Comparison of ENCODE assay signal across 1 cellular context in the genomic region with DNA sequence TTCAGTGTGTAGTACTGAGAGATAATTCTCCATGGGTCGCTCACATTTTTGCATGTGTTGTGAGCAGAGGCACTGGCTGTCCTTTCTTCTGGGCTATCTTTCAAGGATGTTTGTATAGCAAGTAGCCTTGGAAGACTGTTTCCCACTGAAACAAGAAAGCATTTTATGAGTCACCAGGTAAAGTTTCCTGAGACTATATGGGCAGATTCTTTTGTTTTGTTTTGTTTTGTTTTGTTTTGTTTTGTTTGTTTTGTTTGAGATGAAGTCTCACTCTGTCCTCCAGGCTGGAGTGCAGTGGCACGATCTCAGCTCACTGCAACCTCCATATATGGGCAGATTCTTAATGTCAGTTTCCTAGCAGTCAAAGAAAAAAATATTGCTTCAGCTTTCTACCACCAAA.
TF ChIP-seq lines count a peak whose summit lies in the region.

No MANE protein-coding gene starts in this region.

TF ChIP-seq in HEK293, 187 proteins besides CTCF, POLR2A, EP300 and RAD21 (continued from another document):
- TF ChIP-seq, protein P1, sequence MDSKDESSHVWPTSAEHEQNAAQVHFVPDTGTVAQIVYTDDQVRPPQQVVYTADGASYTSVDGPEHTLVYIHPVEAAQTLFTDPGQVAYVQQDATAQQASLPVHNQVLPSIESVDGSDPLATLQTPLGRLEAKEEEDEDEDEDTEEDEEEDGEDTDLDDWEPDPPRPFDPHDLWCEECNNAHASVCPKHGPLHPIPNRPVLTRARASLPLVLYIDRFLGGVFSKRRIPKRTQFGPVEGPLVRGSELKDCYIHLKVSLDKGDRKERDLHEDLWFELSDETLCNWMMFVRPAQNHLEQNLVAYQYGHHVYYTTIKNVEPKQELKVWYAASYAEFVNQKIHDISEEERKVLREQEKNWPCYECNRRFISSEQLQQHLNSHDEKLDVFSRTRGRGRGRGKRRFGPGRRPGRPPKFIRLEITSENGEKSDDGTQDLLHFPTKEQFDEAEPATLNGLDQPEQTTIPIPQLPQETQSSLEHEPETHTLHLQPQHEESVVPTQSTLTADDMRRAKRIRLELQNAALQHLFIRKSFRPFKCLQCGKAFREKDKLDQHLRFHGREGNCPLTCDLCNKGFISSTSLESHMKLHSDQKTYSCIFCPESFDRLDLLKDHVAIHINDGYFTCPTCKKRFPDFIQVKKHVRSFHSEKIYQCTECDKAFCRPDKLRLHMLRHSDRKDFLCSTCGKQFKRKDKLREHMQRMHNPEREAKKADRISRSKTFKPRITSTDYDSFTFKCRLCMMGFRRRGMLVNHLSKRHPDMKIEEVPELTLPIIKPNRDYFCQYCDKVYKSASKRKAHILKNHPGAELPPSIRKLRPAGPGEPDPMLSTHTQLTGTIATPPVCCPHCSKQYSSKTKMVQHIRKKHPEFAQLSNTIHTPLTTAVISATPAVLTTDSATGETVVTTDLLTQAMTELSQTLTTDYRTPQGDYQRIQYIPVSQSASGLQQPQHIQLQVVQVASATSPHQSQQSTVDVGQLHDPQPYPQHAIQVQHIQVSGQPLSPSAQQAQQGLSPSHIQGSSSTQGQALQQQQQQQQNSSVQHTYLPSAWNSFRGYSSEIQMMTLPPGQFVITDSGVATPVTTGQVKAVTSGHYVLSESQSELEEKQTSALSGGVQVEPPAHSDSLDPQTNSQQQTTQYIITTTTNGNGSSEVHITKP (tag by site-specific recombination; IDR thresholded peaks at IDR 0.05) = peak; percentile 64
- TF ChIP-seq SP3 (tag by site-specific recombination; IDR thresholded peaks at IDR 0.05) = no peak
TF ChIP-seq in HEK293: peak in this region for 2.
